In genomic region chr1:186903374-186904129, GRCh38 we compare ENCODE assay signal across 1 cellular context.
TF ChIP-seq lines count a peak whose summit lies in the region.

No MANE protein-coding gene starts in this region.

TF ChIP-seq in WTC11, 78 proteins besides CTCF, POLR2A, EP300 and RAD21 (continued from another document):
- no peak for TF ChIP-seq AFF4 (CRISPR knock-in tag; IDR thresholded peaks at IDR 0.05; ENCODE audit: borderline replicate concordance)
- TF ChIP-seq ZNF263 (CRISPR knock-in tag; IDR thresholded peaks at IDR 0.05; ENCODE audit: low read depth): no peak
- no peak for TF ChIP-seq ZNF219 (CRISPR knock-in tag; IDR thresholded peaks at IDR 0.05; ENCODE audit: borderline replicate concordance)
- no peak for TF ChIP-seq SOX15 (CRISPR knock-in tag; IDR thresholded peaks at IDR 0.05)
- no peak for TF ChIP-seq FOXK1 (CRISPR knock-in tag; IDR thresholded peaks at IDR 0.05)
- no peak for TF ChIP-seq MYBL2 (CRISPR knock-in tag; IDR thresholded peaks at IDR 0.05)
- no peak for TF ChIP-seq NR3C1 (CRISPR knock-in tag; conservative IDR thresholded peaks at IDR 0.05; ENCODE audit: low read depth)
TF ChIP-seq in WTC11: peak in this region for 0.
